31 cellular contexts compared by ENCODE assay signal in the genomic region with DNA sequence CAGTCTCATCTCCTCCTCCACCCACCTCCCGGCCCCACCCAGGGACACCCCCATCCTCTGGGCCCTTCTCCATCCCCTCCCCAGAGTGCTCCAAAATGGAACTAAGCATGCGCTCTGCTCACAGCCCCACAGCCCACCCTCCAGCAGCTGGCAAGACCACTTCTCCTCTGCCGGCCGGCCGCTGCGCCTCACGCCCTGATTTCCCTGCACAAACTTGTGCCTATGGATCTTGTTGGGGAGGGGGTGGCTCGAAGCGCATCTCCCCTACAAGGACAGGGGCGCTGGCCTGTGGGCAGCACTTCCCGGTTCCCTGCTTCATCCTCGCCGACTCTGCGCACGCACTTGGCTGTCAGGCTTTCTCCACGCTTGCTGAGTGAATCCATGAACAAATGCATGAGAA.
"Had no signal": no experiment of that assay in that cellular context is flagged by ENCODE, and none has a peak within 500 bp of the region (broad histone marks: within the 10 kb centered on the region; RNA-seq: fewer than 3 reads in every experiment).

No MANE protein-coding gene starts in this region.

- H3K9me3 Mint-ChIP-seq: activated B cell treated with CpG ODN at 0.5 μM for 24 hours; activated CD8-positive, alpha-beta T cell treated with anti-CD3 and anti-CD28 coated beads for 36 hours; activated naive CD4-positive, alpha-beta T cell treated with anti-CD3 and anti-CD28 coated beads for 36 hours; activated naive CD4-positive, alpha-beta T cell treated with anti-CD3 and anti-CD28 coated beads, Interleukin-2, amount 50 U/mL, for 72 hours; activated naive CD8-positive, alpha-beta T cell treated with anti-CD3 and anti-CD28 coated beads, Interleukin-2, amount 10 ng/mL, durations not matched to agents 7 days and 5 days; activated T-cell treated with anti-CD3 and anti-CD28 coated beads, Interleukin-2, amount 50 U/mL, for 4 hours; activated T-helper 2 cell treated with anti-CD3 and anti-CD28 coated beads, Interferon-gamma antibody, Interleukin-2, Interleukin-4, amounts not matched to agents 10 μg/mL and 5 μg/mL and 100 μg/mL, durations not matched to agents 14 hours and 24 hours and 36 hours; brain; endodermal cell; T-cell; T-helper 1 cell treated with Interleukin-12 subunit alpha and Interleukin-12 subunit beta and Interleukin-4 antibody, amounts not matched to agents 30 μg/mL and 1 μg/mL, for 36 hours; T-helper 2 cell treated with Interferon-gamma antibody and Interleukin-4, amounts not matched to agents 5 μg/mL and 100 μg/mL, for 36 hours had no signal

- H3K9me3 ChIP-seq: ascending aorta, breast epithelium, colonic mucosa, esophagus muscularis mucosa, gastrocnemius medialis, heart right ventricle had no signal

- H3K4me3 Mint-ChIP-seq: activated B cell treated with CpG ODN at 0.5 μM for 24 hours; activated CD8-positive, alpha-beta T cell treated with anti-CD3 and anti-CD28 coated beads for 36 hours; activated naive CD4-positive, alpha-beta T cell treated with anti-CD3 and anti-CD28 coated beads for 36 hours; activated naive CD8-positive, alpha-beta T cell treated with anti-CD3 and anti-CD28 coated beads, Interleukin-2, amount 10 ng/mL, durations not matched to agents 7 days and 5 days; activated T-cell treated with anti-CD3 and anti-CD28 coated beads, Interleukin-2, amount 50 U/mL, for 4 hours; brain; endodermal cell; T-cell; T-helper 1 cell treated with Interleukin-12 subunit alpha and Interleukin-12 subunit beta and Interleukin-4 antibody, amounts not matched to agents 30 μg/mL and 1 μg/mL, for 36 hours; T-helper 2 cell treated with Interferon-gamma antibody and Interleukin-4, amounts not matched to agents 5 μg/mL and 100 μg/mL, for 36 hours had no signal

- H3K27ac Mint-ChIP-seq: activated B cell treated with CpG ODN at 0.5 μM for 24 hours; activated CD8-positive, alpha-beta T cell treated with anti-CD3 and anti-CD28 coated beads for 36 hours; activated naive CD4-positive, alpha-beta T cell treated with anti-CD3 and anti-CD28 coated beads for 36 hours; activated naive CD4-positive, alpha-beta T cell treated with anti-CD3 and anti-CD28 coated beads, Interleukin-2, amount 50 U/mL, for 72 hours; activated naive CD8-positive, alpha-beta T cell treated with anti-CD3 and anti-CD28 coated beads, Interleukin-2, amount 10 ng/mL, durations not matched to agents 7 days and 5 days; activated T-helper 2 cell treated with anti-CD3 and anti-CD28 coated beads, Interferon-gamma antibody, Interleukin-2, Interleukin-4, amounts not matched to agents 10 μg/mL and 5 μg/mL and 100 μg/mL, durations not matched to agents 14 hours and 24 hours and 36 hours; endodermal cell; T-cell; T-helper 1 cell treated with Interleukin-12 subunit alpha and Interleukin-12 subunit beta and Interleukin-4 antibody, amounts not matched to agents 30 μg/mL and 1 μg/mL, for 36 hours; T-helper 2 cell treated with Interferon-gamma antibody and Interleukin-4, amounts not matched to agents 5 μg/mL and 100 μg/mL, for 36 hours had no signal

- DNase-seq: activated B cell treated with CpG ODN at 0.5 μM for 24 hours; activated CD4-positive, alpha-beta T cell treated with anti-CD3 and anti-CD28 coated beads for 48 hours; activated CD4-positive, alpha-beta T cell treated with anti-CD3 and anti-CD28 coated beads, Interleukin-2, amount 50 U/mL, for 1 hour; activated CD4-positive, alpha-beta T cell treated with anti-CD3 and anti-CD28 coated beads, Interleukin-2, amount 50 U/mL, for 48 hours; activated CD8-positive, alpha-beta memory T cell treated with anti-CD3 and anti-CD28 coated beads for 24 hours; activated effector memory CD4-positive, alpha-beta T cell treated with anti-CD3 and anti-CD28 coated beads, Interleukin-2, amount 50 U/mL, for 16 hours; activated naive CD4-positive, alpha-beta T cell treated with anti-CD3 and anti-CD28 coated beads for 36 hours; activated naive CD8-positive, alpha-beta T cell treated with anti-CD3 and anti-CD28 coated beads, Interleukin-2, amount 10 ng/mL, durations not matched to agents 7 days and 5 days; activated T-cell treated with anti-CD3 and anti-CD28 coated beads, Interleukin-2, amount 50 U/mL, for 4 hours; central memory CD4-positive, alpha-beta T cell; cerebellar nuclear complex; colonic mucosa; effector memory CD4-positive, alpha-beta T cell; erythroblast; foreskin keratinocyte; gastrocnemius medialis; heart right ventricle; T-cell; T1000; WERI-Rb-1 had no signal

- H3K36me3 ChIP-seq: ascending aorta, breast epithelium, cardiac muscle cell, colonic mucosa, esophagus muscularis mucosa, gastrocnemius medialis, heart right ventricle, WERI-Rb-1 had no signal

- H3K36me3 Mint-ChIP-seq: activated naive CD4-positive, alpha-beta T cell treated with anti-CD3 and anti-CD28 coated beads, Interleukin-2, amount 50 U/mL, for 72 hours; activated naive CD8-positive, alpha-beta T cell treated with anti-CD3 and anti-CD28 coated beads, Interleukin-2, amount 10 ng/mL, durations not matched to agents 7 days and 5 days; brain; T-cell had no signal

- H3K27ac ChIP-seq: ascending aorta, breast epithelium, cardiac muscle cell, colonic mucosa, foreskin keratinocyte, WERI-Rb-1 had no signal

- H3K4me3 ChIP-seq: ascending aorta, breast epithelium, cardiac muscle cell, colonic mucosa, esophagus muscularis mucosa, gastrocnemius medialis, heart right ventricle had no signal

- H3K27me3 Mint-ChIP-seq: brain had no signal

- H3K4me1 ChIP-seq: foreskin keratinocyte had no signal
